Comparison of ENCODE assay signal across 27 cellular contexts in the genomic region with DNA sequence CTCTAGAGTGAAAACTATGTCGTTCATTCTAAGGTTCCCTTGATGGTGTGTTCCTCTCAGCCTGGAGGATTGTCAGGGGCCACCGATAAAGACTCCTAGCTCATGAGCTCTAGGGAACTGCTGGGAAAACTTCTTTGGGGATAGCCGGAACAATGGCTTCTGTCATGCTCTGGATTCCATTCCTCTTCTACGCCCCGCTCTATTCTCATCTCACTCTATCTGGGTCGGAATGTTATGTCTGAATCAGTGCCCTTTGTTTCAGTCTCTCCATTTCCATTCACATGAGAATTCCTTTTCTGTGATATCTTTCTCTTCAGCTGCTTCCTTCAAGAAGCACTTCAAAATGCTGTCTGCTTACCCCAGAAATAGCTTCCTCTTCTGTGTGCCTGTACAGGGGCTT. TPM values are rescaled to one million over a fixed set of nuclear protein-coding genes. Genes with fewer than 3 reads are reported as not detected.
DNase-seq lines count a peak whose midpoint lies in the region; FAIRE-seq and TF ChIP-seq lines count a peak whose summit lies in the region.
"Had no signal": no experiment of that assay in that cellular context is flagged by ENCODE, and none has a peak within 500 bp of the region (broad histone marks: within the 10 kb centered on the region; RNA-seq: fewer than 3 reads in every experiment).

No MANE protein-coding gene starts in this region.

- no peak overlapping the region for H3K9ac ChIP-seq in astrocyte (ENCODE audit: low read length)

- H3K27me3 ChIP-seq in astrocyte (ENCODE audit: insufficient read depth, low read length), result peaks cover 25% of the 10 kb centered on the region

- peaks cover 16% of the 10 kb centered on the region for H3K27me3 Mint-ChIP-seq in astrocyte (ENCODE audit: low read depth, unreplicated experiment)
- H3K27me3 Mint-ChIP-seq in neural crest cell (ENCODE audit: low read depth), result peaks cover 4% of the 10 kb centered on the region

- FAIRE-seq in astrocyte (lab: Jason Lieb, UNC), result no peak
- FAIRE-seq: G401.6, GM12892, HTR-8/SVneo had no signal

- no peaks in the 10 kb centered on the region for H3K4me1 ChIP-seq in astrocyte (ENCODE audit: insufficient read depth, low read length)

- no peak overlapping the region for H3K27ac ChIP-seq in astrocyte (ENCODE audit: low read depth, low read length)
- H3K27ac ChIP-seq: SK-N-MC had no signal

- H3K9me3 Mint-ChIP-seq in astrocyte (ENCODE audit: unreplicated experiment), result peaks cover 5% of the 10 kb centered on the region
- H3K9me3 Mint-ChIP-seq in neural crest cell, result peaks cover 7% of the 10 kb centered on the region
- H3K9me3 Mint-ChIP-seq: CD8-positive, alpha-beta T cell had no signal

- no peak overlapping the region for H2AFZ ChIP-seq in astrocyte (ENCODE audit: low read depth, low read length)

- intact Hi-C loops in posterior cingulate gyrus (cut with DNase I), result no loop called here

- H3K4me2 ChIP-seq in astrocyte (ENCODE audit: low read length), result no peak overlapping the region

- no peaks in the 10 kb centered on the region for H3K9me3 ChIP-seq in astrocyte (ENCODE audit: insufficient read depth, low read depth, low read length)

- no peaks in the 10 kb centered on the region for H3K36me3 ChIP-seq in astrocyte (ENCODE audit: insufficient read depth, low read length)

- H3K79me2 ChIP-seq in astrocyte (ENCODE audit: insufficient read depth, low read length), result no peaks in the 10 kb centered on the region

- peaks cover 6% of the 10 kb centered on the region for H3K4me1 Mint-ChIP-seq in astrocyte (ENCODE audit: low read depth, unreplicated experiment)
- H3K4me1 Mint-ChIP-seq in neural crest cell, result peaks cover 8% of the 10 kb centered on the region

- peak overlapping the region; percentile 59 for H3K27ac Mint-ChIP-seq in astrocyte (ENCODE audit: unreplicated experiment)
- H3K27ac Mint-ChIP-seq in neural crest cell (ENCODE audit: unreplicated experiment), result peak overlapping the region; percentile 68
- H3K27ac Mint-ChIP-seq: CD8-positive, alpha-beta T cell had no signal

- H3K4me3 ChIP-seq in astrocyte (ENCODE audit: insufficient read depth, low read depth, low read length), result no peak overlapping the region
- H3K4me3 ChIP-seq: SK-N-MC had no signal

- H3K36me3 Mint-ChIP-seq in astrocyte (ENCODE audit: low read depth, unreplicated experiment) (no peaks in the 10 kb centered on the region), neural crest cell (ENCODE audit: low read depth) (no peaks in the 10 kb centered on the region)
- H3K36me3 Mint-ChIP-seq: CD8-positive, alpha-beta T cell had no signal

- H3K4me3 Mint-ChIP-seq in astrocyte (ENCODE audit: unreplicated experiment) (no peak overlapping the region), neural crest cell (no peak overlapping the region)
- H3K4me3 Mint-ChIP-seq: CD8-positive, alpha-beta T cell had no signal

- DNase-seq in COLO829 (ENCODE audit: low spot score) (peak; percentile 81), astrocyte (ENCODE audit: low read depth) (no peak), germinal center (ENCODE audit: low spot score) (peak; percentile 0), neural crest cell (ENCODE audit: low read depth, low spot score) (no peak), NCI-H82 treated with DMSO at 0.1 percent for 48 hours (lab: John Stamatoyannopoulos, UW; ENCODE audit: unreplicated experiment) (no peak), posterior cingulate gyrus (no peak), NCI-H1105 (lab: John Stamatoyannopoulos, UW) (no peak), AG20443 (ENCODE audit: low spot score) (no peak)
- DNase-seq: 8988T; AML-193; C1 segment of cervical spinal cord; Calu3; CD8-positive, alpha-beta T cell; KG1; NCI-H1092 treated with DMSO at 0.1 percent for 48 hours; NCI-H146; NCI-H2029 treated with DMSO at 0.1 percent for 48 hours; NCI-H2171; NCI-H345; NCI-H524; NCI-H82; SHP77 had no signal

- no peak for TF ChIP-seq CTCF in astrocyte (IDR thresholded peaks at IDR 0.05; ENCODE audit: insufficient read depth, low read depth, low read length)
- no peak for TF ChIP-seq CTCF in neural crest cell (conservative IDR thresholded peaks at IDR 0.05)

- no peaks in the 10 kb centered on the region for H4K20me1 ChIP-seq in astrocyte (ENCODE audit: insufficient read depth, low read length)

RNA-seq across cellular contexts. Expression of a gene that starts 16.9 kb away (rescaled TPM):
- total RNA-seq in astrocyte, result 2.6 and 5.0 TPM in 2 replicates
- total RNA-seq in neural crest cell, result not detected in 2 replicates
- total RNA-seq: CD8-positive, alpha-beta T cell had no signal

RNA-seq across cellular contexts. Expression of a gene that starts 37.3 kb away (rescaled TPM):
- total RNA-seq in astrocyte (not detected in 2 replicates), neural crest cell (not detected in 2 replicates)
- total RNA-seq: Calu3; CD8-positive, alpha-beta T cell; RPMI7951 had no signal

Comparison
In these comparisons a context has a peak if more than half of its experiments do, and no peak if none do; other contexts are left out.
1. DNase-seq: peak in COLO829 (single experiment) and germinal center (single experiment); none in astrocyte (single experiment), neural crest cell (single experiment), NCI-H82 treated with DMSO at 0.1 percent for 48 hours (single experiment), posterior cingulate gyrus (0 of 10), NCI-H1105 (single experiment) and AG20443 (single experiment).